Comparison of ENCODE assay signal across 30 cellular contexts in genomic region chr20:51004781-51005180, GRCh38. TPM values are rescaled to one million over a fixed set of nuclear protein-coding genes. Genes with fewer than 3 reads are reported as not detected.
"Had no signal": no experiment of that assay in that cellular context is flagged by ENCODE, and none has a peak within 500 bp of the region (broad histone marks: within the 10 kb centered on the region; RNA-seq: fewer than 3 reads in every experiment).

No MANE protein-coding gene starts in this region.

- DNase-seq: activated CD4-positive, alpha-beta T cell treated with anti-CD3 and anti-CD28 coated beads, Interleukin-2, amount 10 ng/mL, durations not matched to agents 24 days and 14 days; activated CD4-positive, alpha-beta T cell treated with anti-CD3 and anti-CD28 coated beads, Interleukin-2, amount 50 U/mL, for 4 hours; activated CD8-positive, alpha-beta T cell treated with anti-CD3 and anti-CD28 coated beads for 36 hours; activated effector memory CD4-positive, alpha-beta T cell treated with anti-CD3 and anti-CD28 coated beads, Interleukin-2, amount 50 U/mL, for 16 hours; activated naive CD4-positive, alpha-beta T cell treated with Interleukin-2 at 50 U/mL for 16 hours; activated naive CD8-positive, alpha-beta T cell treated with anti-CD3 and anti-CD28 coated beads, Interleukin-2, amount 10 ng/mL, durations not matched to agents 7 days and 5 days; activated T-cell treated with anti-CD3 and anti-CD28 coated beads, Interleukin-2, amount 50 U/mL, for 1 hour; activated T-cell treated with anti-CD3 and anti-CD28 coated beads, Interleukin-2, amount 50 U/mL, for 72 hours; amygdala; body of pancreas; IMR-90; NCI-H1048; NCI-H1105 treated with DMSO at 0.1 percent for 48 hours; NCI-H1436; NCI-H1694; NCI-H1930; NCI-H2081 treated with DMSO at 0.1 percent for 48 hours; NCI-H226; NCI-H446 treated with DMSO at 0.1 percent for 48 hours; NCI-H524; SHP77 treated with DMSO at 0.1 percent for 48 hours; SK-N-SH had no signal

- H3K9me3 Mint-ChIP-seq: activated CD4-positive, alpha-beta T cell treated with anti-CD3 and anti-CD28 coated beads, Interleukin-2, amount 10 ng/mL, durations not matched to agents 24 days and 14 days; activated CD8-positive, alpha-beta T cell treated with anti-CD3 and anti-CD28 coated beads for 36 hours; activated naive CD4-positive, alpha-beta T cell treated with anti-CD3 and anti-CD28 coated beads, Interleukin-2, amount 50 U/mL, for 24 hours; activated naive CD8-positive, alpha-beta T cell treated with anti-CD3 and anti-CD28 coated beads, Interleukin-2, amount 10 ng/mL, durations not matched to agents 7 days and 5 days; activated T-cell treated with anti-CD3 and anti-CD28 coated beads, Interleukin-2, amount 50 U/mL, for 72 hours; activated T-helper 17 cell treated with anti-CD3 and anti-CD28 coated beads, Interleukin-2, amount 50 U/mL, for 72 hours; T-helper 1 cell treated with Interleukin-12 subunit alpha and Interleukin-12 subunit beta and Interleukin-4 antibody, amounts not matched to agents 30 μg/mL and 1 μg/mL, for 36 hours; T-helper 2 cell treated with Interferon-gamma antibody and Interleukin-4, amounts not matched to agents 5 μg/mL and 100 μg/mL, for 36 hours had no signal

- H3K9ac ChIP-seq: SK-N-SH had no signal

- H3K9me3 ChIP-seq: body of pancreas, breast epithelium, SJSA1, SK-N-SH had no signal

- H3K36me3 ChIP-seq: breast epithelium had no signal

- H3K27ac ChIP-seq: body of pancreas, breast epithelium, SJSA1 had no signal

- H3K27me3 ChIP-seq: body of pancreas, breast epithelium, SJSA1 had no signal

- H3K4me1 ChIP-seq: body of pancreas, breast epithelium, SJSA1 had no signal

- ATAC-seq: activated CD8-positive, alpha-beta T cell treated with anti-CD3 and anti-CD28 coated beads for 36 hours; activated T-cell treated with anti-CD3 and anti-CD28 coated beads, Interleukin-2, amount 50 U/mL, for 72 hours; activated T-helper 17 cell treated with anti-CD3 and anti-CD28 coated beads, Interleukin-2, amount 50 U/mL, for 72 hours; body of pancreas; Panc1 had no signal

- H3K4me3 Mint-ChIP-seq: activated CD4-positive, alpha-beta T cell treated with anti-CD3 and anti-CD28 coated beads, Interleukin-2, amount 10 ng/mL, durations not matched to agents 24 days and 14 days; activated CD8-positive, alpha-beta T cell treated with anti-CD3 and anti-CD28 coated beads for 36 hours; activated naive CD4-positive, alpha-beta T cell treated with anti-CD3 and anti-CD28 coated beads, Interleukin-2, amount 50 U/mL, for 24 hours; activated naive CD8-positive, alpha-beta T cell treated with anti-CD3 and anti-CD28 coated beads, Interleukin-2, amount 10 ng/mL, durations not matched to agents 7 days and 5 days; activated T-cell treated with anti-CD3 and anti-CD28 coated beads, Interleukin-2, amount 50 U/mL, for 72 hours; activated T-helper 17 cell treated with anti-CD3 and anti-CD28 coated beads, Interleukin-2, amount 50 U/mL, for 72 hours; T-helper 1 cell treated with Interleukin-12 subunit alpha and Interleukin-12 subunit beta and Interleukin-4 antibody, amounts not matched to agents 30 μg/mL and 1 μg/mL, for 36 hours; T-helper 2 cell treated with Interferon-gamma antibody and Interleukin-4, amounts not matched to agents 5 μg/mL and 100 μg/mL, for 36 hours had no signal

- H3K4me3 ChIP-seq: body of pancreas, breast epithelium, K562, SJSA1 had no signal

- H3K4me1 Mint-ChIP-seq: activated naive CD4-positive, alpha-beta T cell treated with anti-CD3 and anti-CD28 coated beads, Interleukin-2, amount 50 U/mL, for 24 hours; activated naive CD8-positive, alpha-beta T cell treated with anti-CD3 and anti-CD28 coated beads, Interleukin-2, amount 10 ng/mL, durations not matched to agents 7 days and 5 days; activated T-helper 17 cell treated with anti-CD3 and anti-CD28 coated beads, Interleukin-2, amount 50 U/mL, for 72 hours had no signal

- H3K36me3 Mint-ChIP-seq: activated naive CD4-positive, alpha-beta T cell treated with anti-CD3 and anti-CD28 coated beads, Interleukin-2, amount 50 U/mL, for 24 hours; activated naive CD8-positive, alpha-beta T cell treated with anti-CD3 and anti-CD28 coated beads, Interleukin-2, amount 10 ng/mL, durations not matched to agents 7 days and 5 days had no signal

- H3K4me2 ChIP-seq: SK-N-SH had no signal

- H3K27ac Mint-ChIP-seq: activated CD4-positive, alpha-beta T cell treated with anti-CD3 and anti-CD28 coated beads, Interleukin-2, amount 10 ng/mL, durations not matched to agents 24 days and 14 days; activated CD8-positive, alpha-beta T cell treated with anti-CD3 and anti-CD28 coated beads for 36 hours; activated naive CD4-positive, alpha-beta T cell treated with anti-CD3 and anti-CD28 coated beads, Interleukin-2, amount 50 U/mL, for 24 hours; activated naive CD8-positive, alpha-beta T cell treated with anti-CD3 and anti-CD28 coated beads, Interleukin-2, amount 10 ng/mL, durations not matched to agents 7 days and 5 days; activated T-cell treated with anti-CD3 and anti-CD28 coated beads, Interleukin-2, amount 50 U/mL, for 72 hours; activated T-helper 17 cell treated with anti-CD3 and anti-CD28 coated beads, Interleukin-2, amount 50 U/mL, for 72 hours; T-helper 1 cell treated with Interleukin-12 subunit alpha and Interleukin-12 subunit beta and Interleukin-4 antibody, amounts not matched to agents 30 μg/mL and 1 μg/mL, for 36 hours; T-helper 2 cell treated with Interferon-gamma antibody and Interleukin-4, amounts not matched to agents 5 μg/mL and 100 μg/mL, for 36 hours had no signal

RNA-seq across cellular contexts. Expression of gene KCNG1, which starts 18.1 kb away (rescaled TPM):
- total RNA-seq: activated naive CD8-positive, alpha-beta T cell treated with anti-CD3 and anti-CD28 coated beads, Interleukin-2, amount 10 ng/mL, durations not matched to agents 7 days and 5 days had no signal
